1 cellular context compared by ENCODE assay signal in genomic region chr16:66961065-66961744, GRCh38.
A peak's percentile ranks its signal among the peaks of the same experiment; 100 is the strongest.
TF ChIP-seq lines count a peak whose summit lies in the region.

A gene with protein sequence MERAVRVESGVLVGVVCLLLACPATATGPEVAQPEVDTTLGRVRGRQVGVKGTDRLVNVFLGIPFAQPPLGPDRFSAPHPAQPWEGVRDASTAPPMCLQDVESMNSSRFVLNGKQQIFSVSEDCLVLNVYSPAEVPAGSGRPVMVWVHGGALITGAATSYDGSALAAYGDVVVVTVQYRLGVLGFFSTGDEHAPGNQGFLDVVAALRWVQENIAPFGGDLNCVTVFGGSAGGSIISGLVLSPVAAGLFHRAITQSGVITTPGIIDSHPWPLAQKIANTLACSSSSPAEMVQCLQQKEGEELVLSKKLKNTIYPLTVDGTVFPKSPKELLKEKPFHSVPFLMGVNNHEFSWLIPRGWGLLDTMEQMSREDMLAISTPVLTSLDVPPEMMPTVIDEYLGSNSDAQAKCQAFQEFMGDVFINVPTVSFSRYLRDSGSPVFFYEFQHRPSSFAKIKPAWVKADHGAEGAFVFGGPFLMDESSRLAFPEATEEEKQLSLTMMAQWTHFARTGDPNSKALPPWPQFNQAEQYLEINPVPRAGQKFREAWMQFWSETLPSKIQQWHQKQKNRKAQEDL (plus strand): TSS chr16:66961266. CDS start chr16:66961308, 42 bp downstream.

TF ChIP-seq in SK-N-SH, 30 proteins besides CTCF, POLR2A, EP300 and RAD21 (continued from another document):
- TF ChIP-seq ZBTB33 (IDR thresholded peaks at IDR 0.05; ENCODE audit: borderline replicate concordance, low read depth): no peak
- TF ChIP-seq SMC3 (IDR thresholded peaks at IDR 0.05; ENCODE audit: low read depth, low read length): 0 out of 2 replicates have a peak, but pooled peaks have one; percentile 8
- no peak for TF ChIP-seq SIN3A (IDR thresholded peaks at IDR 0.05; ENCODE audit: borderline replicate concordance, low read depth, low read length)
- TF ChIP-seq RFX5 (IDR thresholded peaks at IDR 0.05; ENCODE audit: low read length): no peak
